Comparison of ENCODE assay signal across 10 cellular contexts in the genomic region with DNA sequence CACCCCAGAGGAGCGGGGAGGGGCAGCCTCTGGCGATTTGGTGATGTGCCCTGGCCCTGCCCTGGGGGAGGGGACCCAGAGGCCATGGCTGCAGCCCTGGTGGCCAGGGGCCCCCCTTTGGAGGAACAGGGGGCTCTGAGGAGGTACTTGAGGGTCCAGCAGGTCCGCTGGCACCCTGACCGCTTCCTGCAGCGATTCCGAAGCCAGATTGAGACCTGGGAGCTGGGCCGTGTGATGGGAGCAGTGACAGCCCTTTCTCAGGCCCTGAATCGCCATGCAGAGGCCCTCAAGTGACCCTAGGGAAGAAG. TPM values are rescaled to one million over a fixed set of nuclear protein-coding genes. Genes with fewer than 3 reads are reported as not detected.
DNase-seq lines count a peak whose midpoint lies in the region; ATAC-seq and TF ChIP-seq lines count a peak whose summit lies in the region.
"Had no signal": no experiment of that assay in that cellular context is flagged by ENCODE, and none has a peak within 500 bp of the region (broad histone marks: within the 10 kb centered on the region; RNA-seq: fewer than 3 reads in every experiment).

No MANE protein-coding gene starts in this region.

- peak overlapping the region; percentile 78 for H3K4me3 Mint-ChIP-seq in activated CD4-positive, alpha-beta T cell treated with anti-CD3 and anti-CD28 coated beads, Interleukin-2, amount 10 ng/mL, durations not matched to agents 24 days and 14 days
- H3K4me3 Mint-ChIP-seq in endothelial cell (ENCODE audit: unreplicated experiment) = no peak overlapping the region

- TF ChIP-seq POLR2A in spleen (IDR thresholded peaks at IDR 0.05) = no peak

- H3K9me3 ChIP-seq in spleen = no peaks in the 10 kb centered on the region

- H3K27me3 ChIP-seq in spleen (replicated peaks in 1 of 7) = no peaks in the 10 kb centered on the region

- no peak for ATAC-seq in GM18511 (IDR thresholded peaks at IDR 0.05; ENCODE audit: unreplicated experiment)

- CTCF ChIA-PET in RWPE1 (lab: Yijun Ruan, JAX) = interaction anchor here (1.3 kb wide), 1 partner anchor 23 kb away, joined by 3 read pairs; no protein-coding TSS in a partner anchor

- DNase-seq in activated CD4-positive, alpha-beta T cell treated with anti-CD3 and anti-CD28 coated beads, Interleukin-2, amount 10 ng/mL, durations not matched to agents 24 days and 14 days = peak; percentile 55
- no peak for DNase-seq in activated CD4-positive, alpha-beta T cell treated with anti-CD3 and anti-CD28 coated beads, Interleukin-2, amount 50 U/mL, for 1 hour
- DNase-seq in RWPE1 (ENCODE audit: low spot score) = no peak
- DNase-seq in endothelial cell (ENCODE audit: low spot score) = no peak
- no peak for DNase-seq in spleen
- no peak for DNase-seq in NCI-H1930 (lab: John Stamatoyannopoulos, UW)
- no peak for DNase-seq in 8988T
- DNase-seq: NCI-H774 had no signal

- H3K27ac ChIP-seq in RWPE1 = peak overlapping the region; percentile 57; the same call in 1 of the 2 replicates
- peak overlapping the region; percentile 75 to 92 (median 90) for H3K27ac ChIP-seq in spleen

- TF ChIP-seq CTCF in RWPE1 (conservative IDR thresholded peaks at IDR 0.05; ENCODE audit: low read depth) (no peak), endothelial cell (IDR thresholded peaks at IDR 0.05; ENCODE audit: unreplicated experiment) (no peak), spleen (IDR thresholded peaks at IDR 0.05 in 8 of 11, conservative IDR thresholded peaks at IDR 0.05 in 3 of 11) (no peak)

- peaks cover 71 to 99% (median 81%) of the 10 kb centered on the region in 6 donors for H3K4me1 ChIP-seq in spleen

- 65 to 70% (median 65%) methylated on average over 8 of the region's 8 CpGs for WGBS in spleen, 5 donors

- H3K4me3 ChIP-seq in spleen = peak overlapping the region in 7 of 8 donors; percentile 1 to 64 (median 26)

- H3K36me3 Mint-ChIP-seq in activated CD4-positive, alpha-beta T cell treated with anti-CD3 and anti-CD28 coated beads, Interleukin-2, amount 10 ng/mL, durations not matched to agents 24 days and 14 days (ENCODE audit: low read depth) = peaks cover 52% of the 10 kb centered on the region
- peaks cover 20% of the 10 kb centered on the region for H3K36me3 Mint-ChIP-seq in endothelial cell (ENCODE audit: low read depth, unreplicated experiment)

- H3K9me3 Mint-ChIP-seq in activated CD4-positive, alpha-beta T cell treated with anti-CD3 and anti-CD28 coated beads, Interleukin-2, amount 10 ng/mL, durations not matched to agents 24 days and 14 days = peaks cover 4% of the 10 kb centered on the region
- H3K9me3 Mint-ChIP-seq in endothelial cell (ENCODE audit: unreplicated experiment) = no peaks in the 10 kb centered on the region

- H3K27me3 Mint-ChIP-seq in activated CD4-positive, alpha-beta T cell treated with anti-CD3 and anti-CD28 coated beads, Interleukin-2, amount 10 ng/mL, durations not matched to agents 24 days and 14 days = peaks cover 11% of the 10 kb centered on the region
- H3K27me3 Mint-ChIP-seq in endothelial cell (ENCODE audit: unreplicated experiment) = peaks cover 5% of the 10 kb centered on the region

- H3K4me1 Mint-ChIP-seq in activated CD4-positive, alpha-beta T cell treated with anti-CD3 and anti-CD28 coated beads, Interleukin-2, amount 10 ng/mL, durations not matched to agents 24 days and 14 days = peaks cover 55% of the 10 kb centered on the region
- H3K4me1 Mint-ChIP-seq in endothelial cell (ENCODE audit: unreplicated experiment) = peaks cover 31% of the 10 kb centered on the region

- POLR2A ChIA-PET in RWPE1 (lab: Yijun Ruan, JAX; ENCODE audit: low non-redundant PET) = no interaction called here

- intact Hi-C loops in activated CD4-positive, alpha-beta T cell treated with anti-CD3 and anti-CD28 coated beads, Interleukin-2, amount 10 ng/mL, durations not matched to agents 24 days and 14 days (cut with micrococcal nuclease) = loop anchor here (2.0 kb wide), 1 partner anchor 17 kb away; a partner anchor contains a TSS
- intact Hi-C loops in spleen (cut with DNase I; ENCODE audit: low total_unique reads) = no loop called here

- H3K36me3 ChIP-seq in spleen = peaks cover 0 to 32% (median 0%) of the 10 kb centered on the region in 6 donors

- peak overlapping the region; percentile 86 for H3K27ac Mint-ChIP-seq in activated CD4-positive, alpha-beta T cell treated with anti-CD3 and anti-CD28 coated beads, Interleukin-2, amount 10 ng/mL, durations not matched to agents 24 days and 14 days
- peak overlapping the region; percentile 57 for H3K27ac Mint-ChIP-seq in endothelial cell (ENCODE audit: unreplicated experiment)

RNA-seq across cellular contexts. Expression of a gene that starts 10.9 kb away (rescaled TPM):
- total RNA-seq in activated CD4-positive, alpha-beta T cell treated with anti-CD3 and anti-CD28 coated beads, Interleukin-2, amount 10 ng/mL, durations not matched to agents 24 days and 14 days = 14.8 and 16.2 TPM in 2 replicates
- 13.4 TPM for total RNA-seq in endothelial cell (ENCODE audit: unreplicated experiment)
- total RNA-seq in spleen = 10 to 100 TPM; 11.0 to 36.3 (median 19.4) TPM
- 10 to 100 TPM; 16.9 to 24.2 (median 19.3) TPM for polyA plus RNA-seq in spleen

RNA-seq across cellular contexts. Expression of a gene that starts 11.9 kb away (rescaled TPM):
- 0.89 and 0.92 TPM in 2 replicates for total RNA-seq in activated CD4-positive, alpha-beta T cell treated with anti-CD3 and anti-CD28 coated beads, Interleukin-2, amount 10 ng/mL, durations not matched to agents 24 days and 14 days
- 1.8 TPM for total RNA-seq in endothelial cell (ENCODE audit: unreplicated experiment)
- 1 to 10 TPM; 2.0 to 3.7 (median 2.7) TPM for total RNA-seq in spleen
- polyA plus RNA-seq in spleen = 1 to 10 TPM; 1.9 to 2.7 (median 2.2) TPM

RNA-seq across cellular contexts. Expression of a gene that starts 13.8 kb away (rescaled TPM):
- 622 and 631 TPM in 2 replicates for total RNA-seq in activated CD4-positive, alpha-beta T cell treated with anti-CD3 and anti-CD28 coated beads, Interleukin-2, amount 10 ng/mL, durations not matched to agents 24 days and 14 days
- total RNA-seq in endothelial cell (ENCODE audit: unreplicated experiment) (not detected), spleen (10 to 100 TPM in 1 of 7 donors, 1 to 10 TPM in 6; 2.4 to 14.4 (median 5.1) TPM)
- 1 to 10 TPM; 6.8 to 9.2 (median 7.3) TPM for polyA plus RNA-seq in spleen
- total RNA-seq: A673 had no signal

RNA-seq across cellular contexts. Expression of a gene that starts 16.5 kb away (rescaled TPM):
- 696 and 720 TPM in 2 replicates for total RNA-seq in activated CD4-positive, alpha-beta T cell treated with anti-CD3 and anti-CD28 coated beads, Interleukin-2, amount 10 ng/mL, durations not matched to agents 24 days and 14 days
- total RNA-seq in endothelial cell (ENCODE audit: unreplicated experiment) = 336 TPM
- 100 to 1,000 TPM; 291 to 417 (median 354) TPM for total RNA-seq in spleen
- polyA plus RNA-seq in spleen = 100 to 1,000 TPM; 316 to 768 (median 493) TPM

RNA-seq across cellular contexts. Expression of a gene that starts 17.1 kb away (rescaled TPM):
- total RNA-seq in activated CD4-positive, alpha-beta T cell treated with anti-CD3 and anti-CD28 coated beads, Interleukin-2, amount 10 ng/mL, durations not matched to agents 24 days and 14 days = 294 and 303 TPM in 2 replicates
- not detected for total RNA-seq in endothelial cell (ENCODE audit: unreplicated experiment)
- 10 to 100 TPM in 5 of 7 donors, 1 to 10 TPM in 2; 6.5 to 18.3 (median 11.6) TPM for total RNA-seq in spleen
- polyA plus RNA-seq in spleen = 10 to 100 TPM in 2 of 3 donors, 1 to 10 TPM in 1; 5.5 to 17.3 (median 13.3) TPM

Comparison
In these comparisons a context has a peak if more than half of its experiments do, and no peak if none do; other contexts are left out.
1. RNA of a gene that starts 13.8 kb away (total RNA-seq): 622 to 631 TPM in activated CD4-positive, alpha-beta T cell treated with anti-CD3 and anti-CD28 coated beads, Interleukin-2, amount 10 ng/mL, durations not matched to agents 24 days and 14 days; 2.4 to 14.4 TPM in spleen and not detected in endothelial cell (single experiment); every median in the first group is over 10 times any median in the second.